Comparison of ENCODE assay signal across 8 cellular contexts in genomic region chr1:21651214-21652042, GRCh38. TPM values are rescaled to one million over a fixed set of nuclear protein-coding genes. Genes with fewer than 3 reads are reported as not detected.
DNase-seq lines count a peak whose midpoint lies in the region; ATAC-seq and TF ChIP-seq lines count a peak whose summit lies in the region.

No MANE protein-coding gene starts in this region.

- H3K36me3 Mint-ChIP-seq in mesothelial cell of epicardium, result no peaks in the 10 kb centered on the region

- H3K27me3 Mint-ChIP-seq in mesothelial cell of epicardium (ENCODE audit: low read depth), result peaks cover 60% of the 10 kb centered on the region

- ATAC-seq in HG03159 (IDR thresholded peaks at IDR 0.05; ENCODE audit: unreplicated experiment) (no peak), GM18867 (IDR thresholded peaks at IDR 0.05; ENCODE audit: unreplicated experiment) (no peak)

- H3K9me3 Mint-ChIP-seq in mesothelial cell of epicardium, result no peaks in the 10 kb centered on the region

- no peak for TF ChIP-seq CTCF in AG09309 (IDR thresholded peaks at IDR 0.05; ENCODE audit: control insufficient read depth, insufficient read depth, low read depth, low read length, missing control alignments)
- TF ChIP-seq CTCF in mesothelial cell of epicardium (IDR thresholded peaks at IDR 0.05; ENCODE audit: unreplicated experiment), result no peak
- TF ChIP-seq CTCF in testis (IDR thresholded peaks at IDR 0.05), result no peak

- intact Hi-C loops in testis (cut with DNase I; ENCODE audit: low total_unique reads), result no loop called here

- no peak for DNase-seq in AG09309 (ENCODE audit: low read depth)
- DNase-seq in HK-2 (ENCODE audit: unreplicated experiment), result peak; percentile 56
- peak; percentile 14 for DNase-seq in activated CD4-positive, alpha-beta T cell treated with anti-CD3 and anti-CD28 coated beads for 1 hour
- peak; percentile 10 for DNase-seq in effector CD4-positive, alpha-beta T cell
- peak in 1 of 2 experiments; percentile 49 for DNase-seq in mesothelial cell of epicardium (ENCODE audit: low spot score in 2 of 2, unreplicated experiment in 2 of 2)
- no peak for DNase-seq in testis

- H3K4me3 Mint-ChIP-seq in mesothelial cell of epicardium, result peak overlapping the region; percentile 72

- H3K9me3 ChIP-seq in testis, result no peaks in the 10 kb centered on the region

- peaks cover 9% of the 10 kb centered on the region for H3K4me1 Mint-ChIP-seq in mesothelial cell of epicardium

- no peak overlapping the region for H3K27ac Mint-ChIP-seq in mesothelial cell of epicardium

- 4% methylated on average over 15 of the region's 80 CpGs; no CpG with 5 or more reads in 1 of the 2 donors for WGBS in testis, 2 donors

- no peak for TF ChIP-seq POLR2A in testis (IDR thresholded peaks at IDR 0.05)

- peaks cover 6% of the 10 kb centered on the region for H3K4me1 ChIP-seq in testis

- H3K27ac ChIP-seq in testis, result no peak overlapping the region

- H3K4me3 ChIP-seq in AG09309 (ENCODE audit: control insufficient read depth, low read depth, low read length), result peak overlapping the region; percentile 25
- peak overlapping the region; percentile 27 to 41 for H3K4me3 ChIP-seq in testis

- H3K27me3 ChIP-seq in testis, result no peaks in the 10 kb centered on the region

- no peaks in the 10 kb centered on the region for H3K36me3 ChIP-seq in testis (ENCODE audit: low read depth, missing control alignments)

RNA-seq across cellular contexts. Expression of gene RAP1GAP, which starts 17.7 kb away (rescaled TPM):
- total RNA-seq in mesothelial cell of epicardium, result 7.1 to 10.2 TPM (median 8.0 TPM) in 3 replicates
- total RNA-seq in testis, result 1 to 10 TPM; 8.0 to 8.4 TPM
- polyA plus RNA-seq in testis (ENCODE audit: insufficient read depth, low read depth, low replicate concordance), result 7.4 TPM

Comparison
In these comparisons a context has a peak if more than half of its experiments do, and no peak if none do; other contexts are left out.
1. DNase-seq: peak in HK-2 (single experiment), activated CD4-positive, alpha-beta T cell treated with anti-CD3 and anti-CD28 coated beads for 1 hour (single experiment) and effector CD4-positive, alpha-beta T cell (single experiment); none in AG09309 (single experiment) and testis (single experiment).